Comparison of ENCODE assay signal across 2 cellular contexts in genomic region chr1:215484111-215484914, GRCh38.
TF ChIP-seq lines count a peak whose summit lies in the region.

No MANE protein-coding gene starts in this region.

TF ChIP-seq in IMR-90, 13 proteins besides CTCF, POLR2A, EP300 and RAD21:
- TF ChIP-seq MAZ (IDR thresholded peaks at IDR 0.05; ENCODE audit: borderline replicate concordance, low read depth, low read length), result no peak
- no peak for TF ChIP-seq CEBPB (IDR thresholded peaks at IDR 0.05; ENCODE audit: low read depth, low read length)
- no peak for TF ChIP-seq RCOR1 (IDR thresholded peaks at IDR 0.05; ENCODE audit: insufficient replicate concordance, low read length)
- TF ChIP-seq USF2 (IDR thresholded peaks at IDR 0.05; ENCODE audit: low read depth, low read length), result no peak
- TF ChIP-seq MAFK (IDR thresholded peaks at IDR 0.05; ENCODE audit: low read depth, low read length), result no peak
- TF ChIP-seq RFX5 (IDR thresholded peaks at IDR 0.05; ENCODE audit: low read depth, low read length), result no peak
- TF ChIP-seq MXI1 (IDR thresholded peaks at IDR 0.05; ENCODE audit: borderline replicate concordance, low read depth, low read length), result no peak
- TF ChIP-seq CHD1 (IDR thresholded peaks at IDR 0.05; ENCODE audit: low read depth, low read length), result no peak
- TF ChIP-seq BHLHE40 (IDR thresholded peaks at IDR 0.05; ENCODE audit: low read depth, low read length), result no peak
- no peak for TF ChIP-seq ELK1 (IDR thresholded peaks at IDR 0.05; ENCODE audit: borderline replicate concordance, low read depth, low read length)
- no peak for TF ChIP-seq SMC3 (IDR thresholded peaks at IDR 0.05; ENCODE audit: low read depth, low read length)
- no peak for TF ChIP-seq NFE2L2 (IDR thresholded peaks at IDR 0.05; ENCODE audit: low read depth, low read length)
- TF ChIP-seq FOS (IDR thresholded peaks at IDR 0.05; ENCODE audit: low read depth, low read length), result no peak
TF ChIP-seq in IMR-90: peak in this region for 0.

TF ChIP-seq in H1, 55 proteins besides CTCF, POLR2A, EP300 and RAD21:
- TF ChIP-seq EZH2 (IDR thresholded peaks at IDR 0.05; ENCODE audit: low read depth, low read length, severe bottlenecking), result no peak
- TF ChIP-seq GABPA (IDR thresholded peaks at IDR 0.05; ENCODE audit: borderline replicate concordance, insufficient read depth, low read length), result no peak
- no peak for TF ChIP-seq CBX5 (IDR thresholded peaks at IDR 0.05; ENCODE audit: low read depth, low read length)
- no peak for TF ChIP-seq USF2 (IDR thresholded peaks at IDR 0.05; ENCODE audit: low read length)
- TF ChIP-seq SP4 (IDR thresholded peaks at IDR 0.05; ENCODE audit: low read length), result no peak
- no peak for TF ChIP-seq CTBP2 (IDR thresholded peaks at IDR 0.05; ENCODE audit: borderline replicate concordance, insufficient read depth, insufficient read length, low read length)
- no peak for TF ChIP-seq TCF12 (IDR thresholded peaks at IDR 0.05; ENCODE audit: low read depth, low read length)
- TF ChIP-seq POU5F1 (IDR thresholded peaks at IDR 0.05; ENCODE audit: low read depth, low read length), result no peak
- TF ChIP-seq RBBP5 (IDR thresholded peaks at IDR 0.05; ENCODE audit: borderline replicate concordance, low read depth, low read length), result no peak
- TF ChIP-seq CBX8 (IDR thresholded peaks at IDR 0.05; ENCODE audit: borderline replicate concordance, low read depth, low read length), result no peak
- TF ChIP-seq GTF2F1 (IDR thresholded peaks at IDR 0.05; ENCODE audit: borderline replicate concordance, low read depth, low read length), result no peak
- no peak for TF ChIP-seq ATF3 (IDR thresholded peaks at IDR 0.05; ENCODE audit: insufficient read depth, low read depth, low read length)
- TF ChIP-seq TBP (IDR thresholded peaks at IDR 0.05; ENCODE audit: low read depth, low read length), result no peak
- TF ChIP-seq NRF1 (IDR thresholded peaks at IDR 0.05; ENCODE audit: low read depth, low read length), result no peak
- TF ChIP-seq SUZ12 (IDR thresholded peaks at IDR 0.05; ENCODE audit: low read length), result no peak
